ENCODE assay signal across 1 cellular context in genomic region chr12:45415393-45415817, GRCh38.
TF ChIP-seq lines count a peak whose summit lies in the region.

No MANE protein-coding gene starts in this region.

TF ChIP-seq in GM23338, 12 proteins besides CTCF, POLR2A, EP300 and RAD21:
- no peak for TF ChIP-seq REST (IDR thresholded peaks at IDR 0.05; ENCODE audit: unreplicated experiment)
- TF ChIP-seq, protein P1, sequence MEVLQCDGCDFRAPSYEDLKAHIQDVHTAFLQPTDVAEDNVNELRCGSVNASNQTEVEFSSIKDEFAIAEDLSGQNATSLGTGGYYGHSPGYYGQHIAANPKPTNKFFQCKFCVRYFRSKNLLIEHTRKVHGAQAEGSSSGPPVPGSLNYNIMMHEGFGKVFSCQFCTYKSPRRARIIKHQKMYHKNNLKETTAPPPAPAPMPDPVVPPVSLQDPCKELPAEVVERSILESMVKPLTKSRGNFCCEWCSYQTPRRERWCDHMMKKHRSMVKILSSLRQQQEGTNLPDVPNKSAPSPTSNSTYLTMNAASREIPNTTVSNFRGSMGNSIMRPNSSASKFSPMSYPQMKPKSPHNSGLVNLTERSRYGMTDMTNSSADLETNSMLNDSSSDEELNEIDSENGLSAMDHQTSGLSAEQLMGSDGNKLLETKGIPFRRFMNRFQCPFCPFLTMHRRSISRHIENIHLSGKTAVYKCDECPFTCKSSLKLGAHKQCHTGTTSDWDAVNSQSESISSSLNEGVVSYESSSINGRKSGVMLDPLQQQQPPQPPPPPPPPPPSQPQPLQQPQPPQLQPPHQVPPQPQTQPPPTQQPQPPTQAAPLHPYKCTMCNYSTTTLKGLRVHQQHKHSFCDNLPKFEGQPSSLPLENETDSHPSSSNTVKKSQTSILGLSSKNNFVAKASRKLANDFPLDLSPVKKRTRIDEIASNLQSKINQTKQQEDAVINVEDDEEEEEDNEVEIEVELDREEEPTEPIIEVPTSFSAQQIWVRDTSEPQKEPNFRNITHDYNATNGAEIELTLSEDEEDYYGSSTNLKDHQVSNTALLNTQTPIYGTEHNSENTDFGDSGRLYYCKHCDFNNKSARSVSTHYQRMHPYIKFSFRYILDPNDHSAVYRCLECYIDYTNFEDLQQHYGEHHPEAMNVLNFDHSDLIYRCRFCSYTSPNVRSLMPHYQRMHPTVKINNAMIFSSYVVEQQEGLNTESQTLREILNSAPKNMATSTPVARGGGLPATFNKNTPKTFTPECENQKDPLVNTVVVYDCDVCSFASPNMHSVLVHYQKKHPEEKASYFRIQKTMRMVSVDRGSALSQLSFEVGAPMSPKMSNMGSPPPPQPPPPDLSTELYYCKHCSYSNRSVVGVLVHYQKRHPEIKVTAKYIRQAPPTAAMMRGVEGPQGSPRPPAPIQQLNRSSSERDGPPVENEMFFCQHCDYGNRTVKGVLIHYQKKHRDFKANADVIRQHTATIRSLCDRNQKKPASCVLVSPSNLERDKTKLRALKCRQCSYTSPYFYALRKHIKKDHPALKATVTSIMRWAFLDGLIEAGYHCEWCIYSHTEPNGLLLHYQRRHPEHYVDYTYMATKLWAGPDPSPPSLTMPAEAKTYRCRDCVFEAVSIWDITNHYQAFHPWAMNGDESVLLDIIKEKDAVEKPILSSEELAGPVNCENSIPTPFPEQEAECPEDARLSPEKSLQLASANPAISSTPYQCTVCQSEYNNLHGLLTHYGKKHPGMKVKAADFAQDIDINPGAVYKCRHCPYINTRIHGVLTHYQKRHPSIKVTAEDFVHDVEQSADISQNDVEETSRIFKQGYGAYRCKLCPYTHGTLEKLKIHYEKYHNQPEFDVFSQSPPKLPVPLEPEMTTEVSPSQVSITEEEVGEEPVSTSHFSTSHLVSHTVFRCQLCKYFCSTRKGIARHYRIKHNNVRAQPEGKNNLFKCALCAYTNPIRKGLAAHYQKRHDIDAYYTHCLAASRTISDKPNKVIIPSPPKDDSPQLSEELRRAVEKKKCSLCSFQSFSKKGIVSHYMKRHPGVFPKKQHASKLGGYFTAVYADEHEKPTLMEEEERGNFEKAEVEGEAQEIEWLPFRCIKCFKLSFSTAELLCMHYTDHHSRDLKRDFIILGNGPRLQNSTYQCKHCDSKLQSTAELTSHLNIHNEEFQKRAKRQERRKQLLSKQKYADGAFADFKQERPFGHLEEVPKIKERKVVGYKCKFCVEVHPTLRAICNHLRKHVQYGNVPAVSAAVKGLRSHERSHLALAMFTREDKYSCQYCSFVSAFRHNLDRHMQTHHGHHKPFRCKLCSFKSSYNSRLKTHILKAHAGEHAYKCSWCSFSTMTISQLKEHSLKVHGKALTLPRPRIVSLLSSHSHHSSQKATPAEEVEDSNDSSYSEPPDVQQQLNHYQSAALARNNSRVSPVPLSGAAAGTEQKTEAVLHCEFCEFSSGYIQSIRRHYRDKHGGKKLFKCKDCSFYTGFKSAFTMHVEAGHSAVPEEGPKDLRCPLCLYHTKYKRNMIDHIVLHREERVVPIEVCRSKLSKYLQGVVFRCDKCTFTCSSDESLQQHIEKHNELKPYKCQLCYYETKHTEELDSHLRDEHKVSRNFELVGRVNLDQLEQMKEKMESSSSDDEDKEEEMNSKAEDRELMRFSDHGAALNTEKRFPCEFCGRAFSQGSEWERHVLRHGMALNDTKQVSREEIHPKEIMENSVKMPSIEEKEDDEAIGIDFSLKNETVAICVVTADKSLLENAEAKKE (CRISPR knock-in tag; IDR thresholded peaks at IDR 0.05) = no peak
- TF ChIP-seq CREB1 (CRISPR knock-in tag; IDR thresholded peaks at IDR 0.05; ENCODE audit: low read depth) = no peak
- TF ChIP-seq EZH2 (IDR thresholded peaks at IDR 0.05; ENCODE audit: low read depth, unreplicated experiment) = no peak
- no peak for TF ChIP-seq POLR2AphosphoS5 (IDR thresholded peaks at IDR 0.05; ENCODE audit: low read depth)
- no peak for TF ChIP-seq JUNB (IDR thresholded peaks at IDR 0.05; ENCODE audit: unreplicated experiment)
- no peak for TF ChIP-seq NANOG (IDR thresholded peaks at IDR 0.05; ENCODE audit: borderline replicate concordance)
- no peak for TF ChIP-seq ZNF114 (CRISPR knock-in tag; IDR thresholded peaks at IDR 0.05)
- TF ChIP-seq ZNF331 (CRISPR knock-in tag; IDR thresholded peaks at IDR 0.05; ENCODE audit: low read depth) = no peak
- TF ChIP-seq ETS1 (IDR thresholded peaks at IDR 0.05) = no peak
- no peak for TF ChIP-seq EZH2phosphoT487 (IDR thresholded peaks at IDR 0.05; ENCODE audit: unreplicated experiment)
TF ChIP-seq in GM23338: peak in this region for 0.
